1 cellular context compared by ENCODE assay signal in the genomic region with DNA sequence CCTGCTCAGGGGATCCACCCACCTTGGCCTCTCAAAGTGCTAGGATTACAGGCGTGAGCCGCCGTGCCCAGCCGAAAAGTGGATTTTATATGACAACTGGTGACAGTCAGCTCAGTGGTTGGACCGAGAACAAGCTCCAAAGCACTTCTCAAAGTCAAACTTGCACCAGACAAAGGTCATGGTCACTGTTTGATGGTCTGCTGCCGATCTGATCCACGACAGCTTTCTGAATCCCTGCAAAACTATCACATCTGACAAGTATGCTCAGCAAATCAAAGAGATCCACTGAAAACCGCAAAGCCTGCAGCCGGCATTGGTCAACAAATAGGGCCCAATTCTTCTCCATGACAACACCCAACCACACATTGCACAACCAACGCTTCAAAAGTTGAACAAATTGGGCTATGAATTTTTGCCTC.
TF ChIP-seq lines count a peak whose summit lies in the region.

No MANE protein-coding gene starts in this region.

TF ChIP-seq in HepG2, 621 proteins besides CTCF, POLR2A, EP300 and RAD21 (continued from another document):
- TF ChIP-seq, protein P1, sequence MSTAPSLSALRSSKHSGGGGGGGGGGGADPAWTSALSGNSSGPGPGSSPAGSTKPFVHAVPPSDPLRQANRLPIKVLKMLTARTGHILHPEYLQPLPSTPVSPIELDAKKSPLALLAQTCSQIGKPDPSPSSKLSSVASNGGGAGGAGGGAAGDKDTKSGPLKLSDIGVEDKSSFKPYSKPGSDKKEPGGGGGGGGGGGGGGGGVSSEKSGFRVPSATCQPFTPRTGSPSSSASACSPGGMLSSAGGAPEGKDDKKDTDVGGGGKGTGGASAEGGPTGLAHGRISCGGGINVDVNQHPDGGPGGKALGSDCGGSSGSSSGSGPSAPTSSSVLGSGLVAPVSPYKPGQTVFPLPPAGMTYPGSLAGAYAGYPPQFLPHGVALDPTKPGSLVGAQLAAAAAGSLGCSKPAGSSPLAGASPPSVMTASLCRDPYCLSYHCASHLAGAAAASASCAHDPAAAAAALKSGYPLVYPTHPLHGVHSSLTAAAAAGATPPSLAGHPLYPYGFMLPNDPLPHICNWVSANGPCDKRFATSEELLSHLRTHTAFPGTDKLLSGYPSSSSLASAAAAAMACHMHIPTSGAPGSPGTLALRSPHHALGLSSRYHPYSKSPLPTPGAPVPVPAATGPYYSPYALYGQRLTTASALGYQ (CRISPR knock-in tag; IDR thresholded peaks at IDR 0.05), result peak; percentile 88
- TF ChIP-seq, protein P2, sequence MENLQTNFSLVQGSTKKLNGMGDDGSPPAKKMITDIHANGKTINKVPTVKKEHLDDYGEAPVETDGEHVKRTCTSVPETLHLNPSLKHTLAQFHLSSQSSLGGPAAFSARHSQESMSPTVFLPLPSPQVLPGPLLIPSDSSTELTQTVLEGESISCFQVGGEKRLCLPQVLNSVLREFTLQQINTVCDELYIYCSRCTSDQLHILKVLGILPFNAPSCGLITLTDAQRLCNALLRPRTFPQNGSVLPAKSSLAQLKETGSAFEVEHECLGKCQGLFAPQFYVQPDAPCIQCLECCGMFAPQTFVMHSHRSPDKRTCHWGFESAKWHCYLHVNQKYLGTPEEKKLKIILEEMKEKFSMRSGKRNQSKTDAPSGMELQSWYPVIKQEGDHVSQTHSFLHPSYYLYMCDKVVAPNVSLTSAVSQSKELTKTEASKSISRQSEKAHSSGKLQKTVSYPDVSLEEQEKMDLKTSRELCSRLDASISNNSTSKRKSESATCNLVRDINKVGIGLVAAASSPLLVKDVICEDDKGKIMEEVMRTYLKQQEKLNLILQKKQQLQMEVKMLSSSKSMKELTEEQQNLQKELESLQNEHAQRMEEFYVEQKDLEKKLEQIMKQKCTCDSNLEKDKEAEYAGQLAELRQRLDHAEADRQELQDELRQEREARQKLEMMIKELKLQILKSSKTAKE (CRISPR knock-in tag; IDR thresholded peaks at IDR 0.05; ENCODE audit: borderline replicate concordance), result peak; percentile 79
- 0 out of 2 replicates have a peak, but pooled peaks have one; percentile 24 for TF ChIP-seq SPEN (CRISPR knock-in tag; IDR thresholded peaks at IDR 0.05; ENCODE audit: low read depth)
- peak; percentile 84 for TF ChIP-seq FOXJ3 (CRISPR knock-in tag; IDR thresholded peaks at IDR 0.05; ENCODE audit: borderline replicate concordance)
- TF ChIP-seq SOX6 (IDR thresholded peaks at IDR 0.05), result no peak
- peak; percentile 85 for TF ChIP-seq SOX6 (CRISPR knock-in tag; IDR thresholded peaks at IDR 0.05)
- no peak for TF ChIP-seq CHCHD3 (CRISPR knock-in tag; IDR thresholded peaks at IDR 0.05)
- TF ChIP-seq ZBTB42 (CRISPR knock-in tag; IDR thresholded peaks at IDR 0.05), result no peak
- peak; percentile 60; the same call in 1 of the 2 replicates for TF ChIP-seq CREM (IDR thresholded peaks at IDR 0.05)
- no peak for TF ChIP-seq CREM (CRISPR knock-in tag; IDR thresholded peaks at IDR 0.05)
- peak; percentile 62; the same call in 1 of the 2 replicates for TF ChIP-seq ZNF350 (CRISPR knock-in tag; IDR thresholded peaks at IDR 0.05; ENCODE audit: borderline replicate concordance, low read depth)
- peak; percentile 42; the same call in 1 of the 2 replicates for TF ChIP-seq ZNF670 (CRISPR knock-in tag; IDR thresholded peaks at IDR 0.05; ENCODE audit: borderline replicate concordance)
- TF ChIP-seq ZNF768 (CRISPR knock-in tag; IDR thresholded peaks at IDR 0.05), result no peak
- peak; percentile 87 for TF ChIP-seq TBL1XR1 (IDR thresholded peaks at IDR 0.05; ENCODE audit: borderline replicate concordance, low read length, partially characterized antibody)
- TF ChIP-seq ZBTB4 (CRISPR knock-in tag; IDR thresholded peaks at IDR 0.05; ENCODE audit: borderline replicate concordance), result 0 out of 2 replicates have a peak, but pooled peaks have one; percentile 50
- no peak for TF ChIP-seq ZSCAN30 (CRISPR knock-in tag; IDR thresholded peaks at IDR 0.05)
- no peak for TF ChIP-seq ZNF776 (CRISPR knock-in tag; IDR thresholded peaks at IDR 0.05)
- 0 out of 2 replicates have a peak, but pooled peaks have one; percentile 45 for TF ChIP-seq ZNF547 (CRISPR knock-in tag; IDR thresholded peaks at IDR 0.05)
